8 cellular contexts compared by ENCODE assay signal in the genomic region with DNA sequence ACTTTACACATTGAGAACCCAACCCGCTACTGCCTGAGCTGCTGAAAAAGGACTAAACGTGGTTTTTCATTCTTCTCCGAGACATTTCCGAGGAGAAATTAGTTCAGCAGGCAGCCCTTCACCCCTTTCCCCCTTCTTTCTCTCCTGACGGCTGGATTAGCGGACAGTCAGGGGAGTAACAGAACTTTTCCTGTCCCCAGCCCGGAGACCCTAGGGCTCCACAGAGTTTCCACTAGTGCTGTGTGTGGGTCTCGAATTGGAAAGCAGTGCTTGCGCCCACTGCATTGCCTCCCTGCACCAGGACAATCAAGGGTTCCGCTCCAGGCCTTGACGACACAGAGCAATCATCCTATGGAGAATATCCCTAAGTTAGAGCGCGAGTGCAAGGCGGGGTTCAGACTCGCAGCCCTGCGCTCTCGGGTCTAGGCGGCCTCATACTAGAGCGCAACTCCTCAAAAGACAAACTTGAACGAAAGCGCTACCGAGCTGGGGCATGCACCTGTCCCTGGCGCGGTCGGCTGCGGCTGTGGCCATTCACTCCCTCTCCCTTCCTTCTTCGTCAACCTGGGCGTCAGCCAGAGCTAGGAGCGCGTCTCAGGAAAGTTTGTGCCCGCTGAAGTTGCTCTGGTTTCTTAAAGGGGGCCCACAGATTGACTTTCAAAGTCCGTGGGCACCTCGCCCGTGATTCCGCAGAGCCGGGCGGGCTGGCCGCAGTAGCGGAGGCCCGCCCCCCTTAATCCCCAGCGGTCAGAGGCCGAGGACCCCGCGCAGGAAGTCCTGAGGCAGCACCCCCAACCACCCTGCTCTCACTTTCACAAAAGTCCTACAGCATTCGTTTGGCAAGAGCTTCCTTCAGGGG. TPM values are rescaled to one million over a fixed set of nuclear protein-coding genes. Genes with fewer than 3 reads are reported as not detected.
DNase-seq lines count a peak whose midpoint lies in the region; ATAC-seq and TF ChIP-seq lines count a peak whose summit lies in the region.

No MANE protein-coding gene starts in this region.

- H3K27ac ChIP-seq in lower lobe of right lung (peak overlapping the region; percentile 77), aorta (ENCODE audit: low read depth in 1 of 2, low read length in 2 of 2) (peak overlapping the region; percentile 79 to 92)

- peak; percentile 30 to 31 for ATAC-seq in lower lobe of right lung
- peak; percentile 4 for ATAC-seq in aorta (ENCODE audit: low FRiP score)
- no peak for ATAC-seq in HG02870 (IDR thresholded peaks at IDR 0.05; ENCODE audit: unreplicated experiment)
- ATAC-seq in GM18520 (IDR thresholded peaks at IDR 0.05; ENCODE audit: unreplicated experiment), result no peak

- TF ChIP-seq CTCF in choroid plexus epithelial cell (conservative IDR thresholded peaks at IDR 0.05; ENCODE audit: low read depth, low read length), result no peak
- no peak for TF ChIP-seq CTCF in lower lobe of right lung (IDR thresholded peaks at IDR 0.05)

- intact Hi-C loops in lower lobe of right lung (cut with DNase I), result no loop called here
- intact Hi-C loops in aorta (cut with DNase I), result loop anchor here (2.0 to 10.0 kb wide), 3 partner anchors 317 to 923 kb away; no protein-coding TSS in a partner anchor

- peak; percentile 14 for DNase-seq in A172 (ENCODE audit: low spot score)
- peak; percentile 63 for DNase-seq in HT-29 (ENCODE audit: low spot score)
- peak; percentile 58 for DNase-seq in choroid plexus epithelial cell (ENCODE audit: low read depth)
- no peak for DNase-seq in lower lobe of right lung
- DNase-seq in aorta, result peak in 1 of 2 donors; percentile 78
- no peak for DNase-seq in NCI-H2196 treated with DMSO at 0.1 percent for 48 hours (lab: John Stamatoyannopoulos, UW; ENCODE audit: unreplicated experiment)

- H3K36me3 ChIP-seq in lower lobe of right lung (no peaks in the 10 kb centered on the region), aorta (ENCODE audit: control insufficient read depth in 1 of 2, insufficient read depth in 2 of 2, low read length in 1 of 2) (no peaks in the 10 kb centered on the region)

- H3K4me1 ChIP-seq in lower lobe of right lung, result peaks cover 29% of the 10 kb centered on the region
- H3K4me1 ChIP-seq in aorta (ENCODE audit: control insufficient read depth in 1 of 2, insufficient read depth in 2 of 2, low read length in 2 of 2), result peaks cover 0 to 2% of the 10 kb centered on the region in 2 donors

- H3K4me3 ChIP-seq in choroid plexus epithelial cell (ENCODE audit: low read depth, low read length) (peak overlapping the region; percentile 76), lower lobe of right lung (peak overlapping the region; percentile 67), aorta (ENCODE audit: low read length in 2 of 2) (peak overlapping the region; percentile 88 to 99)

- 1% methylated on average over 45 of the region's 45 CpGs for WGBS in aorta, 2 donors

- H3K27me3 ChIP-seq in lower lobe of right lung (ENCODE audit: low read depth) (peaks cover 87% of the 10 kb centered on the region), aorta (ENCODE audit: control insufficient read depth in 1 of 2, insufficient read depth in 2 of 2, low read length in 1 of 2) (no peaks in the 10 kb centered on the region)

- H3K9me3 ChIP-seq in lower lobe of right lung (no peaks in the 10 kb centered on the region), aorta (ENCODE audit: control insufficient read depth, low read length) (no peaks in the 10 kb centered on the region)

RNA-seq across cellular contexts. Expression of a gene that starts 0.8 kb away (rescaled TPM):
- total RNA-seq in A172 (2014; rRNA removed; shearing (Covaris generic)), result 6.3 and 8.1 TPM in 2 replicates
- 8.0 and 8.9 TPM in 2 replicates for total RNA-seq in HT-29 (2014; rRNA removed; shearing (Covaris generic))
- total RNA-seq in lower lobe of right lung (15.5 TPM), aorta (10 to 100 TPM; 48.6 to 79.1 TPM)
- 10 to 100 TPM; 13.1 to 55.1 TPM for polyA plus RNA-seq in aorta

Comparison
In these comparisons a context has a peak if more than half of its experiments do, and no peak if none do; other contexts are left out.
1. DNase-seq: peak in A172 (single experiment), HT-29 (single experiment) and choroid plexus epithelial cell (single experiment); none in lower lobe of right lung (single experiment) and NCI-H2196 treated with DMSO at 0.1 percent for 48 hours (single experiment).
2. ATAC-seq: peak in lower lobe of right lung (2 of 2) and aorta (single experiment); none in HG02870 (single experiment) and GM18520 (single experiment).
3. Peak in every context shown above with its lines, with median percentiles within 50 percentile points of each other: H3K4me3 ChIP-seq.